21 cellular contexts compared by ENCODE assay signal in the genomic region with DNA sequence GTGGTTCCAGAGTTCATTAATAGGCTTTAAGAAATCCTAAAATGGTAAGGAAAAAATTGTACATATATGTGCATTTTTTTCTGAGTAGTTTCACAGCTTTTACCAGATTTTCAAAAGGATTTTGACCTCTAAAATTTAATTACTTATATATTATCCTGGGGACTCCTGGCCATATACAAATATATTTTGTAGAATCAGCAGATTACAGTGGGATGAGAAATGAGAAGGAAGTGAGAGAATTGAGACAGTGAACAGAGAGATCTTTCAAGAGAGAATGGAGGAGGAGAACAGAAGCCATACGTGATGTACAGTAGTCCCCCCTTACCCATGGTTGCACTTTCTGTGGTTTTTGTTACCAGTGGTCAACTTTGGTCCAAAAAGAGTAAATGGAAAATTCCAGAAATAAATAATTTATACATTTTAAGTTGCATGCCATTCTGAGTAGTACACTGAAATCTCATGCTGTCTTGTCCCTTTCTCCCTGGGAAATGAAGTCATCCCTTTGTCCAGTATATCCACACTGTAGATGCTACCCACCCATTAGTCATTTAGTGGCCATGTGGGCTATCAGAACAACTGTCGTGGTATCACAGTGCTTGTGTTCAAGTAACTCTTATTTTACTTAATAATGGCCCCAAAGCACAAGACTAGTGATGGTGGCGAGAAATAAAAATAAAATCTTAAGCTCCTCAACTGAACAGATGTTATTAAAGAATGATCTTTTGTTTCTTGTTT.
"Had no signal": no experiment of that assay in that cellular context is flagged by ENCODE, and none has a peak within 500 bp of the region (broad histone marks: within the 10 kb centered on the region; RNA-seq: fewer than 3 reads in every experiment).

No MANE protein-coding gene starts in this region.

- H3K4me3 ChIP-seq: colonic mucosa, lower lobe of right lung, neural progenitor cell, sigmoid colon, skin epidermis, thoracic aorta, tibial nerve, upper lobe of left lung had no signal

- H2AFZ ChIP-seq: neural progenitor cell, parathyroid adenoma had no signal

- H3K27me3 ChIP-seq: colonic mucosa, neural progenitor cell, sigmoid colon, tibial nerve, upper lobe of left lung had no signal

- FAIRE-seq: keratinocyte, urothelium cell line had no signal

- H3K4me2 ChIP-seq: neural progenitor cell had no signal

- H3K36me3 ChIP-seq: colonic mucosa, neural progenitor cell had no signal

- ATAC-seq: esophagus mucosa; left ventricle myocardium superior; lower lobe of right lung; naive thymus-derived CD4-positive, alpha-beta T cell; stimulated activated naive B cell treated with anti-CD40 and anti-IgM and Interleukin-4, amounts not matched to agents 10 μg/mL and 1 μg/mL and 100 μg/mL, for 72 hours had no signal

- H3K27ac ChIP-seq: colonic mucosa, epithelial cell of prostate, lower lobe of right lung, neural progenitor cell, parathyroid adenoma, sigmoid colon, skin epidermis, thoracic aorta, tibial nerve, upper lobe of left lung had no signal

- DNase-seq: colonic mucosa; effector CD8-positive, alpha-beta T cell; endodermal cell; foreskin melanocyte; left ventricle myocardium superior; lower lobe of right lung; naive thymus-derived CD4-positive, alpha-beta T cell; sigmoid colon; stimulated activated CD4-positive, alpha-beta T cell treated with anti-CD3 and anti-CD28 coated beads, Interleukin-15, amount 100 ng/mL, for 24 hours; stimulated activated CD4-positive, alpha-beta T cell treated with anti-CD3 and anti-CD28 coated beads, Interleukin-2, amount 100 ng/mL, for 48 hours; stimulated activated naive B cell treated with anti-CD40 and anti-IgM and Interleukin-4, amounts not matched to agents 10 μg/mL and 1 μg/mL and 100 μg/mL, for 72 hours; upper lobe of left lung had no signal

- H3K9ac ChIP-seq: neural progenitor cell, parathyroid adenoma had no signal

- H3K4me1 ChIP-seq: colonic mucosa, lower lobe of right lung, neural progenitor cell, parathyroid adenoma, sigmoid colon, tibial nerve had no signal

- H3K9me3 ChIP-seq: colonic mucosa, lower lobe of right lung, sigmoid colon, thoracic aorta, tibial nerve, upper lobe of left lung had no signal
